1 cellular context compared by ENCODE assay signal in genomic region chr19:51525731-51526130, GRCh38.
TF ChIP-seq lines count a peak whose summit lies in the region.

No MANE protein-coding gene starts in this region.

TF ChIP-seq in GM23338, 12 proteins besides CTCF, POLR2A, EP300 and RAD21 (continued from another document):
- TF ChIP-seq, protein P1, sequence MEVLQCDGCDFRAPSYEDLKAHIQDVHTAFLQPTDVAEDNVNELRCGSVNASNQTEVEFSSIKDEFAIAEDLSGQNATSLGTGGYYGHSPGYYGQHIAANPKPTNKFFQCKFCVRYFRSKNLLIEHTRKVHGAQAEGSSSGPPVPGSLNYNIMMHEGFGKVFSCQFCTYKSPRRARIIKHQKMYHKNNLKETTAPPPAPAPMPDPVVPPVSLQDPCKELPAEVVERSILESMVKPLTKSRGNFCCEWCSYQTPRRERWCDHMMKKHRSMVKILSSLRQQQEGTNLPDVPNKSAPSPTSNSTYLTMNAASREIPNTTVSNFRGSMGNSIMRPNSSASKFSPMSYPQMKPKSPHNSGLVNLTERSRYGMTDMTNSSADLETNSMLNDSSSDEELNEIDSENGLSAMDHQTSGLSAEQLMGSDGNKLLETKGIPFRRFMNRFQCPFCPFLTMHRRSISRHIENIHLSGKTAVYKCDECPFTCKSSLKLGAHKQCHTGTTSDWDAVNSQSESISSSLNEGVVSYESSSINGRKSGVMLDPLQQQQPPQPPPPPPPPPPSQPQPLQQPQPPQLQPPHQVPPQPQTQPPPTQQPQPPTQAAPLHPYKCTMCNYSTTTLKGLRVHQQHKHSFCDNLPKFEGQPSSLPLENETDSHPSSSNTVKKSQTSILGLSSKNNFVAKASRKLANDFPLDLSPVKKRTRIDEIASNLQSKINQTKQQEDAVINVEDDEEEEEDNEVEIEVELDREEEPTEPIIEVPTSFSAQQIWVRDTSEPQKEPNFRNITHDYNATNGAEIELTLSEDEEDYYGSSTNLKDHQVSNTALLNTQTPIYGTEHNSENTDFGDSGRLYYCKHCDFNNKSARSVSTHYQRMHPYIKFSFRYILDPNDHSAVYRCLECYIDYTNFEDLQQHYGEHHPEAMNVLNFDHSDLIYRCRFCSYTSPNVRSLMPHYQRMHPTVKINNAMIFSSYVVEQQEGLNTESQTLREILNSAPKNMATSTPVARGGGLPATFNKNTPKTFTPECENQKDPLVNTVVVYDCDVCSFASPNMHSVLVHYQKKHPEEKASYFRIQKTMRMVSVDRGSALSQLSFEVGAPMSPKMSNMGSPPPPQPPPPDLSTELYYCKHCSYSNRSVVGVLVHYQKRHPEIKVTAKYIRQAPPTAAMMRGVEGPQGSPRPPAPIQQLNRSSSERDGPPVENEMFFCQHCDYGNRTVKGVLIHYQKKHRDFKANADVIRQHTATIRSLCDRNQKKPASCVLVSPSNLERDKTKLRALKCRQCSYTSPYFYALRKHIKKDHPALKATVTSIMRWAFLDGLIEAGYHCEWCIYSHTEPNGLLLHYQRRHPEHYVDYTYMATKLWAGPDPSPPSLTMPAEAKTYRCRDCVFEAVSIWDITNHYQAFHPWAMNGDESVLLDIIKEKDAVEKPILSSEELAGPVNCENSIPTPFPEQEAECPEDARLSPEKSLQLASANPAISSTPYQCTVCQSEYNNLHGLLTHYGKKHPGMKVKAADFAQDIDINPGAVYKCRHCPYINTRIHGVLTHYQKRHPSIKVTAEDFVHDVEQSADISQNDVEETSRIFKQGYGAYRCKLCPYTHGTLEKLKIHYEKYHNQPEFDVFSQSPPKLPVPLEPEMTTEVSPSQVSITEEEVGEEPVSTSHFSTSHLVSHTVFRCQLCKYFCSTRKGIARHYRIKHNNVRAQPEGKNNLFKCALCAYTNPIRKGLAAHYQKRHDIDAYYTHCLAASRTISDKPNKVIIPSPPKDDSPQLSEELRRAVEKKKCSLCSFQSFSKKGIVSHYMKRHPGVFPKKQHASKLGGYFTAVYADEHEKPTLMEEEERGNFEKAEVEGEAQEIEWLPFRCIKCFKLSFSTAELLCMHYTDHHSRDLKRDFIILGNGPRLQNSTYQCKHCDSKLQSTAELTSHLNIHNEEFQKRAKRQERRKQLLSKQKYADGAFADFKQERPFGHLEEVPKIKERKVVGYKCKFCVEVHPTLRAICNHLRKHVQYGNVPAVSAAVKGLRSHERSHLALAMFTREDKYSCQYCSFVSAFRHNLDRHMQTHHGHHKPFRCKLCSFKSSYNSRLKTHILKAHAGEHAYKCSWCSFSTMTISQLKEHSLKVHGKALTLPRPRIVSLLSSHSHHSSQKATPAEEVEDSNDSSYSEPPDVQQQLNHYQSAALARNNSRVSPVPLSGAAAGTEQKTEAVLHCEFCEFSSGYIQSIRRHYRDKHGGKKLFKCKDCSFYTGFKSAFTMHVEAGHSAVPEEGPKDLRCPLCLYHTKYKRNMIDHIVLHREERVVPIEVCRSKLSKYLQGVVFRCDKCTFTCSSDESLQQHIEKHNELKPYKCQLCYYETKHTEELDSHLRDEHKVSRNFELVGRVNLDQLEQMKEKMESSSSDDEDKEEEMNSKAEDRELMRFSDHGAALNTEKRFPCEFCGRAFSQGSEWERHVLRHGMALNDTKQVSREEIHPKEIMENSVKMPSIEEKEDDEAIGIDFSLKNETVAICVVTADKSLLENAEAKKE (CRISPR knock-in tag; IDR thresholded peaks at IDR 0.05), result no peak
- no peak for TF ChIP-seq JUNB (IDR thresholded peaks at IDR 0.05; ENCODE audit: unreplicated experiment)
- TF ChIP-seq EZH2 (IDR thresholded peaks at IDR 0.05; ENCODE audit: low read depth, unreplicated experiment), result no peak
- no peak for TF ChIP-seq POLR2AphosphoS5 (IDR thresholded peaks at IDR 0.05; ENCODE audit: low read depth)
- TF ChIP-seq NANOG (IDR thresholded peaks at IDR 0.05; ENCODE audit: borderline replicate concordance), result no peak
- no peak for TF ChIP-seq ZNF331 (CRISPR knock-in tag; IDR thresholded peaks at IDR 0.05; ENCODE audit: low read depth)
- TF ChIP-seq EZH2phosphoT487 (IDR thresholded peaks at IDR 0.05; ENCODE audit: unreplicated experiment), result no peak
- no peak for TF ChIP-seq STAT1 (IDR thresholded peaks at IDR 0.05; ENCODE audit: unreplicated experiment)
- TF ChIP-seq CREB1 (CRISPR knock-in tag; IDR thresholded peaks at IDR 0.05; ENCODE audit: low read depth), result no peak
